In the genomic region with DNA sequence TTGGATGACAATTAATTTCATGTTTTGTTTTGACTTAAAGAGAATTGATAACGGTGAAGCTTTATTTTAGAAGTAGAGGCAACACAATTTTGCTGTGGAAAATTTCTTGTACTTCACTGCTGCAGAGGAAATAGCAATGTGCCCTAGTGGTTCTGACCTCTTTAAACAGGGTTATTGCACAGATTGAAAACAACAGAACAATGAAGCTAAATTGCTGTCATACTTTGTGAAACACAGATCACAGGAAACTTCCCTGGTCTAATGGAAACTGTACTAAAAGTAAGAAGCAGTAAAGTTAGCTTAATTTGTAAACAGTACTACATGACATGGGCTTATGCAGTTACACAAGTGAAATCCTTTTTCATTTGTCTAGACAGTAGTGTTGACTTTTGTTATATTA, we compare ENCODE assay signal across 24 cellular contexts. TPM values are rescaled to one million over a fixed set of nuclear protein-coding genes. Genes with fewer than 3 reads are reported as not detected.
"Had no signal": no experiment of that assay in that cellular context is flagged by ENCODE, and none has a peak within 500 bp of the region (broad histone marks: within the 10 kb centered on the region; RNA-seq: fewer than 3 reads in every experiment).

No MANE protein-coding gene starts in this region.

- H3K27ac ChIP-seq: esophagus squamous epithelium, SJSA1, thyroid gland had no signal

- H3K36me3 ChIP-seq: esophagus squamous epithelium, SJSA1, thyroid gland had no signal

- ATAC-seq: left ventricle myocardium superior; right cardiac atrium; stimulated activated naive CD8-positive, alpha-beta T cell treated with anti-CD3 and anti-CD28 coated beads, Interleukin-15, Interleukin-2, amounts not matched to agents 100 U/mL and 50 U/mL, for 24 hours; WTC11 had no signal

- H3K4me1 ChIP-seq: esophagus squamous epithelium, SJSA1, thyroid gland had no signal

- H3K36me3 Mint-ChIP-seq: activated naive CD8-positive, alpha-beta T cell treated with anti-CD3 and anti-CD28 coated beads, Interleukin-2, amount 10 ng/mL, durations not matched to agents 7 days and 5 days; brain; WTC11 had no signal

- H3K27me3 ChIP-seq: esophagus squamous epithelium, SJSA1, thyroid gland had no signal

- H3K27me3 Mint-ChIP-seq: brain had no signal

- DNase-seq: activated naive CD4-positive, alpha-beta T cell treated with anti-CD3 and anti-CD28 coated beads for 36 hours; activated naive CD8-positive, alpha-beta T cell treated with anti-CD3 and anti-CD28 coated beads, Interleukin-2, amount 10 ng/mL, durations not matched to agents 7 days and 5 days; activated T-cell treated with anti-CD3 and anti-CD28 coated beads, Interleukin-2, amount 50 U/mL, for 48 hours; central memory CD4-positive, alpha-beta T cell; esophagus squamous epithelium; foreskin melanocyte; hippocampal formation; left ventricle myocardium superior; nephron progenitor cell; nucleus accumbens; right cardiac atrium; stimulated activated CD4-positive, alpha-beta T cell treated with anti-CD3 and anti-CD28 coated beads, Interleukin-12 subunit alpha, Interleukin-12 subunit beta, amount 100 ng/mL, for 4 hours; stimulated activated CD4-positive, alpha-beta T cell treated with anti-CD3 and anti-CD28 coated beads, Interleukin-4, amount 100 ng/mL, for 4 hours; stimulated activated naive CD8-positive, alpha-beta T cell treated with anti-CD3 and anti-CD28 coated beads, Interleukin-15, Interleukin-2, amounts not matched to agents 100 U/mL and 50 U/mL, for 24 hours; T1000; thyroid gland had no signal

- H3K27ac Mint-ChIP-seq: activated naive CD4-positive, alpha-beta T cell treated with anti-CD3 and anti-CD28 coated beads for 36 hours; activated naive CD8-positive, alpha-beta T cell treated with anti-CD3 and anti-CD28 coated beads, Interleukin-2, amount 10 ng/mL, durations not matched to agents 7 days and 5 days; brain; nephron progenitor cell; WTC11 had no signal

- H3K4me3 ChIP-seq: esophagus squamous epithelium, SJSA1, thyroid gland had no signal

- H3K4me3 Mint-ChIP-seq: activated naive CD4-positive, alpha-beta T cell treated with anti-CD3 and anti-CD28 coated beads for 36 hours; activated naive CD8-positive, alpha-beta T cell treated with anti-CD3 and anti-CD28 coated beads, Interleukin-2, amount 10 ng/mL, durations not matched to agents 7 days and 5 days; brain; nephron progenitor cell; WTC11 had no signal

- H3K9me3 Mint-ChIP-seq: activated naive CD4-positive, alpha-beta T cell treated with anti-CD3 and anti-CD28 coated beads for 36 hours; activated naive CD8-positive, alpha-beta T cell treated with anti-CD3 and anti-CD28 coated beads, Interleukin-2, amount 10 ng/mL, durations not matched to agents 7 days and 5 days; nephron progenitor cell had no signal

- H3K9me3 ChIP-seq: esophagus squamous epithelium, SJSA1, thyroid gland had no signal

- H3K4me1 Mint-ChIP-seq: activated naive CD8-positive, alpha-beta T cell treated with anti-CD3 and anti-CD28 coated beads, Interleukin-2, amount 10 ng/mL, durations not matched to agents 7 days and 5 days; brain; WTC11 had no signal

RNA-seq across cellular contexts. Expression of a gene that starts 31.3 kb away (rescaled TPM):
- total RNA-seq: activated naive CD4-positive, alpha-beta T cell treated with anti-CD3 and anti-CD28 coated beads for 36 hours; activated naive CD8-positive, alpha-beta T cell treated with anti-CD3 and anti-CD28 coated beads, Interleukin-2, amount 10 ng/mL, durations not matched to agents 7 days and 5 days; left ventricle myocardium superior; myocyte; right cardiac atrium; SJSA1; T-helper 1 cell treated with Interleukin-12 subunit alpha and Interleukin-12 subunit beta and Interleukin-4 antibody, amounts not matched to agents 30 ng/mL and 1 ng/mL, for 36 hours; thyroid gland; ureter; WTC11 had no signal
- polyA plus RNA-seq: right cardiac atrium had no signal

RNA-seq across cellular contexts. Expression of a gene that starts 32.8 kb away (rescaled TPM):
- total RNA-seq: left ventricle myocardium superior, WTC11 had no signal

RNA-seq across cellular contexts. Expression of a gene that starts 40.9 kb away (rescaled TPM):
- total RNA-seq: activated naive CD4-positive, alpha-beta T cell treated with anti-CD3 and anti-CD28 coated beads for 36 hours; activated naive CD8-positive, alpha-beta T cell treated with anti-CD3 and anti-CD28 coated beads, Interleukin-2, amount 10 ng/mL, durations not matched to agents 7 days and 5 days; esophagus squamous epithelium; left ventricle myocardium superior; mononuclear cell; myocyte; right cardiac atrium; subcutaneous adipose tissue; T-helper 1 cell treated with Interleukin-12 subunit alpha and Interleukin-12 subunit beta and Interleukin-4 antibody, amounts not matched to agents 30 ng/mL and 1 ng/mL, for 36 hours; ureter had no signal
- polyA plus RNA-seq: right cardiac atrium had no signal
